Comparison of ENCODE assay signal across 4 cellular contexts in the genomic region with DNA sequence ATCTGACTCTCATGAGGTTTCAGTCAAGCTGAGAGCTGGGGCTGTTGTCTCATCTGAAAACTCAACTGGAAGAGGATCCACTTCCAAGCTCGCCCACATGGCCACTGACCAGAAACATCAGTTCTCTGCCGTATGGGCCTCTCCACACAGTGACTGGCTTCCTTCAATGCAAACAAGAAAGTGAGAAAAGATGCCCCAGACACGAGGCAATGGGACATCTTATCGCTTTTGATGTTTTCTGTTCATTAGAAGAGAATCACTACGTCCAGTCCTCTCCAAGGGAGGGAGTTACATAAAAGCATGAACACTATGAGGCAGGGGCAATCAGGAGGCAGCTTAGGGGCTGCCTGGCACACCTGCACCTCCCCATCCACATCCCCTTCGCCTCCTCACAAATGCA.
"Had no signal": no experiment of that assay in that cellular context is flagged by ENCODE, and none has a peak within 500 bp of the region (broad histone marks: within the 10 kb centered on the region; RNA-seq: fewer than 3 reads in every experiment).

No MANE protein-coding gene starts in this region.

- H3K27me3 Mint-ChIP-seq: IgD-negative memory B cell had no signal

- H3K9me3 Mint-ChIP-seq: GM23338, H9 had no signal

- ATAC-seq: GM23338 had no signal

- H3K4me3 Mint-ChIP-seq: GM23338, H9, IgD-negative memory B cell had no signal

- DNase-seq: H9, HCEC 1CT had no signal

- H3K27ac Mint-ChIP-seq: GM23338, H9, IgD-negative memory B cell had no signal

- H3K4me3 ChIP-seq: GM23338 had no signal
